In the genomic region with DNA sequence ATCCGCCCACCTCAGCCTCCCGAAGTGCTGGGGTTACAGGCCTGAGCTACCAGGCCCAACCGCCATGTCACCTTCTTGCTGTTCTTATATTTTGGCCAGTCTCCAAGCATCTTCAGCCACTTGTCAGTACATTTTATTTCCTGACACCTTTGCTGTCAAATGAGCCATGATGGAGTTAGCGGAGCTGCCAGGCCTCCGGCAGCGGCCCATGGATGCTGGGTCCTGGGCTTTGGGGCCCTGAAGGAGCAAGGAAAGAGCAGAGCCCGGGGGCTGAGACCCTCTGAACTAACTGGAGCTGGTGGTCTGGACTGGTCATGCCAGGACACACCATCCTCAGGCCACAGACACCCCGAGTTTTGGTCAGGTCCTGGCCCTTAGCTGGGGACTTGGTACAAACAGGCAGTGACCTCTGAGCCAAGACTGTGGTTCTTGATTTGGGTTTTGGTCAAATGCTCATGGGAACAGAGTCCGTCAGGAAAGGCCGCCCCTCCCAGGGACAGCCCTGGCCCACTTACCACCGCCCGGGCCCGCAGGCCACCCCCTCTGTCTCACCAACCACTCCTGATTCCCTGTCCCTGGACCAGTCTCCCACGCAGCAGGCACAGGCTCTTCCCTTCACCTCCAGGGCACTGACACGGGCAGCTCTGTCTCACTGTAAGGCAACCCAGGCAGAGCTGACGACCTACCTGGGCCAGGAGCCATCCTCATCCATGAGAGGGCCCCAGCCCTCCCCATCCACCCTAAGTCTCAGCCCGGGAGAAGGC, we compare ENCODE assay signal across 19 cellular contexts. TPM values are rescaled to one million over a fixed set of nuclear protein-coding genes. Genes with fewer than 3 reads are reported as not detected.
"Had no signal": no experiment of that assay in that cellular context is flagged by ENCODE, and none has a peak within 500 bp of the region (broad histone marks: within the 10 kb centered on the region; RNA-seq: fewer than 3 reads in every experiment).

No MANE protein-coding gene starts in this region.

- H3K27ac ChIP-seq: esophagus muscularis mucosa, neural progenitor cell, right atrium auricular region, SK-N-MC, tibial nerve had no signal

- H3K9ac ChIP-seq: neural progenitor cell had no signal

- H3K4me1 ChIP-seq: esophagus muscularis mucosa, neural progenitor cell, right atrium auricular region had no signal

- H3K36me3 ChIP-seq: esophagus muscularis mucosa, neural progenitor cell, right atrium auricular region, tibial nerve had no signal

- H2AFZ ChIP-seq: neural progenitor cell had no signal

- DNase-seq: activated CD4-positive, alpha-beta T cell treated with anti-CD3 and anti-CD28 coated beads for 48 hours; activated CD8-positive, alpha-beta memory T cell treated with anti-CD3 and anti-CD28 coated beads for 24 hours; amniotic stem cell; cerebellar nuclear complex; glutamatergic neuron; stimulated activated naive B cell treated with anti-CD40 and anti-IgM and Interleukin-4, amounts not matched to agents 10 μg/mL and 1 μg/mL and 100 μg/mL, for 72 hours had no signal

- H3K27me3 ChIP-seq: neural progenitor cell, right atrium auricular region, tibial nerve had no signal

- H3K9me3 ChIP-seq: esophagus muscularis mucosa, right atrium auricular region, tibial nerve had no signal

- H3K27ac Mint-ChIP-seq: brain; T-helper 1 cell treated with Interleukin-12 subunit alpha and Interleukin-12 subunit beta and Interleukin-4 antibody, amounts not matched to agents 30 μg/mL and 1 μg/mL, for 36 hours had no signal

- H3K9me3 Mint-ChIP-seq: activated naive CD4-positive, alpha-beta T cell treated with anti-CD3 and anti-CD28 coated beads, Interleukin-2, amount 50 U/mL, for 72 hours; neural progenitor cell; stimulated activated naive B cell treated with anti-CD40 and anti-IgM and Interleukin-4, amounts not matched to agents 10 μg/mL and 1 μg/mL and 100 μg/mL, for 72 hours; T-helper 1 cell treated with Interleukin-12 subunit alpha and Interleukin-12 subunit beta and Interleukin-4 antibody, amounts not matched to agents 30 μg/mL and 1 μg/mL, for 36 hours; WTC11 had no signal

- ATAC-seq: activated naive CD4-positive, alpha-beta T cell treated with anti-CD3 and anti-CD28 coated beads, Interleukin-2, amount 50 U/mL, for 72 hours; stimulated activated naive B cell treated with anti-CD40 and anti-IgM and Interleukin-4, amounts not matched to agents 10 μg/mL and 1 μg/mL and 100 μg/mL, for 72 hours; WTC11 had no signal

- H3K4me1 Mint-ChIP-seq: brain, neural progenitor cell, WTC11 had no signal

- H3K27me3 Mint-ChIP-seq: stimulated activated naive B cell treated with anti-CD40 and anti-IgM and Interleukin-4, amounts not matched to agents 10 μg/mL and 1 μg/mL and 100 μg/mL, for 72 hours had no signal

- H3K4me3 Mint-ChIP-seq: brain; neural progenitor cell; stimulated activated naive B cell treated with anti-CD40 and anti-IgM and Interleukin-4, amounts not matched to agents 10 μg/mL and 1 μg/mL and 100 μg/mL, for 72 hours; T-helper 1 cell treated with Interleukin-12 subunit alpha and Interleukin-12 subunit beta and Interleukin-4 antibody, amounts not matched to agents 30 μg/mL and 1 μg/mL, for 36 hours; WTC11 had no signal

- H3K4me2 ChIP-seq: neural progenitor cell, smooth muscle cell had no signal

- H3K4me3 ChIP-seq: esophagus muscularis mucosa, neural progenitor cell, right atrium auricular region, SK-N-MC, smooth muscle cell, tibial nerve had no signal

RNA-seq across cellular contexts. Expression of a gene that starts 42.0 kb away (rescaled TPM):
- total RNA-seq: activated naive CD4-positive, alpha-beta T cell treated with anti-CD3 and anti-CD28 coated beads, Interleukin-2, amount 50 U/mL, for 72 hours; fibroblast of villous mesenchyme; mesenteric fat pad; right atrium auricular region; smooth muscle cell; subcutaneous adipose tissue; tibial nerve; WTC11 had no signal
- polyA plus RNA-seq: smooth muscle cell had no signal
